13 cellular contexts compared by ENCODE assay signal in genomic region chr10:24744966-24745365, GRCh38.
"Had no signal": no experiment of that assay in that cellular context is flagged by ENCODE, and none has a peak within 500 bp of the region (broad histone marks: within the 10 kb centered on the region; RNA-seq: fewer than 3 reads in every experiment).

No MANE protein-coding gene starts in this region.

- ATAC-seq: lower lobe of right lung; stimulated activated naive CD8-positive, alpha-beta T cell treated with anti-CD3 and anti-CD28 coated beads, Interleukin-15, Interleukin-2, amounts not matched to agents 100 U/mL and 50 U/mL, for 24 hours had no signal

- H3K27ac ChIP-seq: esophagus muscularis mucosa, lower lobe of right lung, tibial nerve, uterus, WERI-Rb-1 had no signal

- H3K27me3 ChIP-seq: esophagus muscularis mucosa, tibial nerve, uterus had no signal

- H3K4me1 ChIP-seq: tibial nerve, uterus had no signal

- DNase-seq: activated CD4-positive, alpha-beta T cell treated with anti-CD3 and anti-CD28 coated beads for 1 hour; activated CD4-positive, alpha-beta T cell treated with anti-CD3 and anti-CD28 coated beads, Interleukin-2, amount 50 U/mL, for 4 hours; effector CD8-positive, alpha-beta T cell; lower lobe of right lung; nephron progenitor cell; stimulated activated CD4-positive, alpha-beta T cell treated with anti-CD3 and anti-CD28 coated beads, Interleukin-2, amount 100 ng/mL, for 24 hours; stimulated activated naive CD8-positive, alpha-beta T cell treated with anti-CD3 and anti-CD28 coated beads, Interleukin-15, Interleukin-2, amounts not matched to agents 100 U/mL and 50 U/mL, for 24 hours; substantia nigra; T1000; uterus; WERI-Rb-1 had no signal

- H3K4me3 ChIP-seq: esophagus muscularis mucosa, lower lobe of right lung, tibial nerve, uterus had no signal

- H3K36me3 ChIP-seq: esophagus muscularis mucosa, lower lobe of right lung, tibial nerve, uterus, WERI-Rb-1 had no signal
